Comparison of ENCODE assay signal across 2 cellular contexts in genomic region chr2:46024146-46024779, GRCh38.
TF ChIP-seq lines count a peak whose summit lies in the region.

No MANE protein-coding gene starts in this region.

TF ChIP-seq in IMR-90, 13 proteins besides CTCF, POLR2A, EP300 and RAD21:
- TF ChIP-seq NFE2L2 (IDR thresholded peaks at IDR 0.05; ENCODE audit: low read depth, low read length) (no peak), RFX5 (IDR thresholded peaks at IDR 0.05; ENCODE audit: low read depth, low read length) (no peak), SMC3 (IDR thresholded peaks at IDR 0.05; ENCODE audit: low read depth, low read length) (no peak), ELK1 (IDR thresholded peaks at IDR 0.05; ENCODE audit: borderline replicate concordance, low read depth, low read length) (no peak)
TF ChIP-seq in IMR-90: peak in this region for 0.

TF ChIP-seq in endothelial cell of umbilical vein, 7 proteins besides CTCF, POLR2A, EP300 and RAD21:
- TF ChIP-seq JUN (IDR thresholded peaks at IDR 0.05; ENCODE audit: borderline replicate concordance, insufficient read depth, insufficient read length, low read depth) = no peak
- no peak for TF ChIP-seq EZH2 (IDR thresholded peaks at IDR 0.05; ENCODE audit: borderline replicate concordance, low read depth, low read length, severe bottlenecking)
- TF ChIP-seq MYC (IDR thresholded peaks at IDR 0.05; ENCODE audit: low read depth, low read length) = no peak
- no peak for TF ChIP-seq POLR2AphosphoS5 (IDR thresholded peaks at IDR 0.05; ENCODE audit: insufficient read depth, low read depth, low read length)
- no peak for TF ChIP-seq FOS (IDR thresholded peaks at IDR 0.05; ENCODE audit: borderline replicate concordance, insufficient read depth, low read length)
- TF ChIP-seq GATA2 (IDR thresholded peaks at IDR 0.05; ENCODE audit: insufficient read depth, insufficient read length, low read depth, low read length) = no peak
- TF ChIP-seq MAX (IDR thresholded peaks at IDR 0.05; ENCODE audit: insufficient read depth, insufficient read length) = no peak
